In genomic region chr3:143433787-143434378, GRCh38 we compare ENCODE assay signal across 11 cellular contexts.
DNase-seq lines count a peak whose midpoint lies in the region; ATAC-seq, FAIRE-seq and TF ChIP-seq lines count a peak whose summit lies in the region.
"Had no signal": no experiment of that assay in that cellular context is flagged by ENCODE, and none has a peak within 500 bp of the region (broad histone marks: within the 10 kb centered on the region; RNA-seq: fewer than 3 reads in every experiment).

No MANE protein-coding gene starts in this region.

- CTCF ChIA-PET in IMR-90 (lab: Yijun Ruan, JAX) = interaction anchor here (0.5 to 1.5 kb wide), 2 partner anchors 10 to 298 kb away, joined by 4 to 5 read pairs; no protein-coding TSS in a partner anchor

- H3K36me3 ChIP-seq in IMR-90 (ENCODE audit: control insufficient read depth, insufficient read depth, low read length) (no peaks in the 10 kb centered on the region), small intestine (ENCODE audit: control insufficient read depth in 2 of 2, insufficient read depth in 2 of 2, low read length in 2 of 2) (no peaks in the 10 kb centered on the region)

- no peak overlapping the region for H3K18ac ChIP-seq in IMR-90 (ENCODE audit: low read depth, low read length)

- H4K5ac ChIP-seq in IMR-90 (ENCODE audit: low read depth, low read length) = no peak overlapping the region

- intact Hi-C loops in IMR-90 (cut with micrococcal nuclease) = no loop called here

- peaks cover 3% of the 10 kb centered on the region for H3K9me1 ChIP-seq in IMR-90 (ENCODE audit: insufficient read depth, low read length)

- H2BK20ac ChIP-seq in IMR-90 (ENCODE audit: low read depth, low read length) = no peak overlapping the region

- TF ChIP-seq RAD21 in IMR-90 (IDR thresholded peaks at IDR 0.05; ENCODE audit: low read length) = peak; percentile 17; the same call in 1 of the 2 replicates

- POLR2A ChIA-PET in IMR-90 (lab: Charles Lee; ENCODE audit: unreplicated experiment) = interaction anchor here (0.6 kb wide), 1 partner anchor 13 kb away, joined by 4 read pairs; no protein-coding TSS in a partner anchor

- no peak overlapping the region for H2BK120ac ChIP-seq in IMR-90 (ENCODE audit: low read depth, low read length)

- ATAC-seq in IMR-90 (ENCODE audit: low read depth) (no peak), GM18870 (IDR thresholded peaks at IDR 0.05; ENCODE audit: unreplicated experiment) (no peak)
- ATAC-seq in activated T-helper 17 cell treated with anti-CD3 and anti-CD28 coated beads, Interleukin-2, amount 50 U/mL, for 72 hours (replicated peaks) = no peak
- ATAC-seq: stimulated activated effector memory CD8-positive, alpha-beta T cell treated with anti-CD3 and anti-CD28 coated beads, Interleukin-12 subunit alpha, Interleukin-12 subunit beta, amount 100 ng/mL, for 72 hours had no signal

- FAIRE-seq in small intestine (lab: Jason Lieb, UNC) = no peak

- no peak overlapping the region for H3K4me3 Mint-ChIP-seq in activated T-helper 17 cell treated with anti-CD3 and anti-CD28 coated beads, Interleukin-2, amount 50 U/mL, for 72 hours
- H3K4me3 Mint-ChIP-seq: nephron; stimulated activated effector memory CD8-positive, alpha-beta T cell treated with anti-CD3 and anti-CD28 coated beads, Interleukin-12 subunit alpha, Interleukin-12 subunit beta, amount 100 ng/mL, for 72 hours had no signal

- TF ChIP-seq CTCF in IMR-90 (conservative IDR thresholded peaks at IDR 0.05; ENCODE audit: low read depth, low read length) (0 out of 2 replicates have a peak, but pooled peaks have one; percentile 15), cardiac fibroblast (IDR thresholded peaks at IDR 0.05; ENCODE audit: low read depth, low read length) (peak; percentile 50)

- no peaks in the 10 kb centered on the region for H3K36me3 Mint-ChIP-seq in activated T-helper 17 cell treated with anti-CD3 and anti-CD28 coated beads, Interleukin-2, amount 50 U/mL, for 72 hours (ENCODE audit: low read depth)
- H3K36me3 Mint-ChIP-seq: stimulated activated effector memory CD8-positive, alpha-beta T cell treated with anti-CD3 and anti-CD28 coated beads, Interleukin-12 subunit alpha, Interleukin-12 subunit beta, amount 100 ng/mL, for 72 hours had no signal

- H3K9me3 ChIP-seq in IMR-90 (ENCODE audit: control insufficient read depth, insufficient read depth, low read length) (no peaks in the 10 kb centered on the region), small intestine (ENCODE audit: control insufficient read depth, low read depth) (no peaks in the 10 kb centered on the region)

- no peaks in the 10 kb centered on the region for H3K9me3 Mint-ChIP-seq in activated T-helper 17 cell treated with anti-CD3 and anti-CD28 coated beads, Interleukin-2, amount 50 U/mL, for 72 hours
- H3K9me3 Mint-ChIP-seq: nephron; stimulated activated effector memory CD8-positive, alpha-beta T cell treated with anti-CD3 and anti-CD28 coated beads, Interleukin-12 subunit alpha, Interleukin-12 subunit beta, amount 100 ng/mL, for 72 hours had no signal

- H4K8ac ChIP-seq in IMR-90 (ENCODE audit: low read depth in 2 of 2, low read length in 2 of 2) = no peak overlapping the region

- no peak overlapping the region for H3K27ac Mint-ChIP-seq in activated T-helper 17 cell treated with anti-CD3 and anti-CD28 coated beads, Interleukin-2, amount 50 U/mL, for 72 hours
- H3K27ac Mint-ChIP-seq: nephron; stimulated activated effector memory CD8-positive, alpha-beta T cell treated with anti-CD3 and anti-CD28 coated beads, Interleukin-12 subunit alpha, Interleukin-12 subunit beta, amount 100 ng/mL, for 72 hours had no signal

- no peaks in the 10 kb centered on the region for H3K4me1 Mint-ChIP-seq in activated T-helper 17 cell treated with anti-CD3 and anti-CD28 coated beads, Interleukin-2, amount 50 U/mL, for 72 hours
- H3K4me1 Mint-ChIP-seq: stimulated activated effector memory CD8-positive, alpha-beta T cell treated with anti-CD3 and anti-CD28 coated beads, Interleukin-12 subunit alpha, Interleukin-12 subunit beta, amount 100 ng/mL, for 72 hours had no signal

- H4K20me1 ChIP-seq in IMR-90 (ENCODE audit: insufficient read depth, low read length) = no peaks in the 10 kb centered on the region

- no peak overlapping the region for H2AK9ac ChIP-seq in IMR-90 (replicated peaks; ENCODE audit: low read depth, low read length, poor library complexity)

- dilution Hi-C loops in IMR-90 (cut with HindIII; ENCODE audit: low sequenced_read_pairs, unreplicated experiment) = no loop called here

- no peak overlapping the region for H3K9ac ChIP-seq in IMR-90 (ENCODE audit: low read depth, low read length)

- H4K91ac ChIP-seq in IMR-90 (ENCODE audit: insufficient read depth, low read depth, low read length) = no peak overlapping the region

- H2AK5ac ChIP-seq in IMR-90 (ENCODE audit: low read depth, low read length) = no peak overlapping the region

- H3K56ac ChIP-seq in IMR-90 (ENCODE audit: extremely low read depth, insufficient read depth, low read length) = no peak overlapping the region

- no peak overlapping the region for H3K4me2 ChIP-seq in IMR-90 (ENCODE audit: low read depth, low read length)

- no peak overlapping the region for H3K4me3 ChIP-seq in IMR-90 (ENCODE audit: insufficient read depth, low read depth, low read length)
- H3K4me3 ChIP-seq in cardiac fibroblast (replicated peaks in 1 of 2; ENCODE audit: low read depth in 2 of 2, low read length in 2 of 2) = no peak overlapping the region
- no peak overlapping the region for H3K4me3 ChIP-seq in small intestine (ENCODE audit: low read depth in 1 of 2, low read length in 2 of 2)

- BruUV-seq in IMR-90 (replicated peaks; lab: Mats Ljungman, UMichigan) = no TSS peak

- H3K27me3 ChIP-seq in IMR-90 (ENCODE audit: control insufficient read depth, insufficient read depth, low read length) (no peaks in the 10 kb centered on the region), small intestine (ENCODE audit: control insufficient read depth in 2 of 2, insufficient read depth in 2 of 2, low read length in 2 of 2) (no peaks in the 10 kb centered on the region)

- no peak overlapping the region for H2BK5ac ChIP-seq in IMR-90 (ENCODE audit: low read depth, low read length, poor library complexity, severe bottlenecking)

- peak; percentile 23 for DNase-seq in SKM-1 treated with dmso at 0.1 percent for 144 hours (lab: John Stamatoyannopoulos, UW; ENCODE audit: unreplicated experiment)
- no peak for DNase-seq in SKM-1 (lab: John Stamatoyannopoulos, UW; ENCODE audit: unreplicated experiment)
- DNase-seq in IMR-90 = no peak
- DNase-seq in cardiac fibroblast (ENCODE audit: low read depth in 2 of 2) = peak in 1 of 2 donors; percentile 46
- peak; percentile 15 for DNase-seq in small intestine
- no peak for DNase-seq in NCI-H128 (lab: John Stamatoyannopoulos, UW; ENCODE audit: unreplicated experiment)
- DNase-seq: NCI-H1417 had no signal

- H3K27me3 Mint-ChIP-seq in activated T-helper 17 cell treated with anti-CD3 and anti-CD28 coated beads, Interleukin-2, amount 50 U/mL, for 72 hours = no peaks in the 10 kb centered on the region

- no peak overlapping the region for H2BK15ac ChIP-seq in IMR-90 (ENCODE audit: low read depth, low read length)

- H3K23ac ChIP-seq in IMR-90 (ENCODE audit: low read depth, low read length) = no peak overlapping the region

- no peak overlapping the region for H3K4ac ChIP-seq in IMR-90 (ENCODE audit: low read depth, low read length)

- WGBS in IMR-90 (ENCODE audit: extremely low coverage in 2 of 2, insufficient read length in 1 of 2), 2 experiments = no CpG with 5 or more reads among the region's 4 CpGs
- 68 to 73% (median 69%) methylated on average over 4 of the region's 4 CpGs for WGBS in small intestine, 3 donors

- H3K4me1 ChIP-seq in IMR-90 (ENCODE audit: control insufficient read depth, insufficient read depth, low read length) = 0 out of 2 replicates have a peak, but pooled peaks cover 2% of the 10 kb centered on the region
- H3K4me1 ChIP-seq in small intestine (ENCODE audit: control insufficient read depth in 2 of 2, insufficient read depth in 1 of 2, low read depth in 1 of 2, low read length in 1 of 2) = peaks cover 0 to 5% of the 10 kb centered on the region in 2 donors

- in situ Hi-C loops in IMR-90 (cut with MboI; ENCODE audit: low sequenced_read_pairs) = no loop called here

- H3K14ac ChIP-seq in IMR-90 (replicated peaks; ENCODE audit: low read depth, low read length) = no peak overlapping the region

- no peak overlapping the region for H2AFZ ChIP-seq in IMR-90 (replicated peaks; ENCODE audit: low read length, poor library complexity)

- H3K27ac ChIP-seq in IMR-90 (ENCODE audit: insufficient read depth, low read length) = no peak overlapping the region
- no peak overlapping the region for H3K27ac ChIP-seq in small intestine (ENCODE audit: low read depth in 1 of 2, low read length in 1 of 2)

- TF ChIP-seq POLR2A in IMR-90 (IDR thresholded peaks at IDR 0.05; ENCODE audit: low read depth, low read length) = no peak

- H3K79me1 ChIP-seq in IMR-90 (ENCODE audit: low read depth in 1 of 2, low read length in 2 of 2) = no peaks in the 10 kb centered on the region

TF ChIP-seq in IMR-90, 13 proteins besides CTCF, POLR2A, EP300 and RAD21 (continues in another document):
- TF ChIP-seq SMC3 (IDR thresholded peaks at IDR 0.05; ENCODE audit: low read depth, low read length) = no peak
- no peak for TF ChIP-seq CHD1 (IDR thresholded peaks at IDR 0.05; ENCODE audit: low read depth, low read length)
- no peak for TF ChIP-seq CEBPB (IDR thresholded peaks at IDR 0.05; ENCODE audit: low read depth, low read length)
- TF ChIP-seq MAZ (IDR thresholded peaks at IDR 0.05; ENCODE audit: borderline replicate concordance, low read depth, low read length) = no peak
- TF ChIP-seq USF2 (IDR thresholded peaks at IDR 0.05; ENCODE audit: low read depth, low read length) = no peak
- no peak for TF ChIP-seq ELK1 (IDR thresholded peaks at IDR 0.05; ENCODE audit: borderline replicate concordance, low read depth, low read length)
- TF ChIP-seq BHLHE40 (IDR thresholded peaks at IDR 0.05; ENCODE audit: low read depth, low read length) = no peak
- TF ChIP-seq MAFK (IDR thresholded peaks at IDR 0.05; ENCODE audit: low read depth, low read length) = no peak

Comparison
In these comparisons a context has a peak if more than half of its experiments do, and no peak if none do; other contexts are left out.
1. DNase-seq: peak in SKM-1 treated with dmso at 0.1 percent for 144 hours (single experiment) and small intestine (single experiment); none in SKM-1 (single experiment), IMR-90 (single experiment) and NCI-H128 (single experiment).